Comparison of ENCODE assay signal across 13 cellular contexts in genomic region chr1:21773585-21773984, GRCh38. TPM values are rescaled to one million over a fixed set of nuclear protein-coding genes. Genes with fewer than 3 reads are reported as not detected.
DNase-seq lines count a peak whose midpoint lies in the region; ATAC-seq, FAIRE-seq and TF ChIP-seq lines count a peak whose summit lies in the region.
"Had no signal": no experiment of that assay in that cellular context is flagged by ENCODE, and none has a peak within 500 bp of the region (broad histone marks: within the 10 kb centered on the region; RNA-seq: fewer than 3 reads in every experiment).

No MANE protein-coding gene starts in this region.

- peaks cover 16% of the 10 kb centered on the region for H3K4me1 ChIP-seq in endothelial cell of umbilical vein (ENCODE audit: control insufficient read depth, extremely low read depth, insufficient read depth, low read length)

- POLR2A ChIA-PET in endothelial cell of umbilical vein (lab: Charles Lee): no interaction called here

- H3K9me1 ChIP-seq in endothelial cell of umbilical vein (replicated peaks; ENCODE audit: control insufficient read depth, extremely low read depth, insufficient read depth, low read length): no peaks in the 10 kb centered on the region

- H3K27ac ChIP-seq in SU-DHL-6 (ENCODE audit: low read depth, low read length): no peak overlapping the region
- H3K27ac ChIP-seq in endothelial cell of umbilical vein (ENCODE audit: insufficient read depth, low read depth, low read length): no peak overlapping the region

- H3K4me1 Mint-ChIP-seq in CD14-positive monocyte: peaks cover 80% of the 10 kb centered on the region
- H3K4me1 Mint-ChIP-seq: endodermal cell had no signal

- no peak overlapping the region for H2AFZ ChIP-seq in SU-DHL-6 (ENCODE audit: low read depth, low read length, severe bottlenecking)
- no peak overlapping the region for H2AFZ ChIP-seq in endothelial cell of umbilical vein (ENCODE audit: low read depth, low read length)

- H3K27me3 Mint-ChIP-seq in CD14-positive monocyte (ENCODE audit: low read depth in 3 of 3): no peaks in the 10 kb centered on the region

- H3K36me3 ChIP-seq in SU-DHL-6 (ENCODE audit: low read length) (no peaks in the 10 kb centered on the region), endothelial cell of umbilical vein (ENCODE audit: control insufficient read depth in 2 of 2, extremely low read depth in 1 of 2, insufficient read depth in 2 of 2, low read length in 2 of 2) (peaks cover 0 to 2% of the 10 kb centered on the region in 2 experiments)

- peaks cover 8 to 16% of the 10 kb centered on the region in 2 donors for H3K36me3 Mint-ChIP-seq in CD14-positive monocyte

- no peak overlapping the region for H3K9ac ChIP-seq in SU-DHL-6 (ENCODE audit: low read length)
- H3K9ac ChIP-seq in endothelial cell of umbilical vein (replicated peaks; ENCODE audit: extremely low read depth, insufficient read depth, low read length): no peak overlapping the region

- no peaks in the 10 kb centered on the region for H3K9me2 ChIP-seq in SU-DHL-6 (replicated peaks; ENCODE audit: insufficient read depth, low read length)

- no peak overlapping the region for H3K4me3 Mint-ChIP-seq in CD14-positive monocyte
- H3K4me3 Mint-ChIP-seq: endodermal cell had no signal

- dilution Hi-C loops in endothelial cell of umbilical vein (cut with MboI; ENCODE audit: extremely low pct_ligation_motif_present, low sequenced_read_pairs): no loop called here

- H3K4me2 ChIP-seq in SU-DHL-6 (ENCODE audit: low read depth, low read length, poor library complexity, severe bottlenecking) (peak overlapping the region; percentile 15), endothelial cell of umbilical vein (ENCODE audit: insufficient read depth, low read length) (peak overlapping the region; percentile 25)

- H3K27ac Mint-ChIP-seq in CD14-positive monocyte: peak overlapping the region; percentile 78 to 94 (median 93)
- H3K27ac Mint-ChIP-seq: endodermal cell had no signal

- CTCF ChIA-PET in endothelial cell of umbilical vein (lab: Charles Lee): interaction anchor here (0.8 to 1.3 kb wide), 3 partner anchors 8 to 12 kb away, joined by 3 to 9 read pairs (median 6); no protein-coding TSS in a partner anchor

- no TSS peak for BruUV-seq in endothelial cell of umbilical vein (replicated peaks; lab: Mats Ljungman, UMichigan)

- intact Hi-C loops in CD14-positive monocyte (cut with micrococcal nuclease) (no loop called here), endothelial cell of umbilical vein (cut with micrococcal nuclease) (no loop called here), Right ventricle myocardium inferior (cut with DNase I) (no loop called here), cardiac septum (cut with DNase I) (no loop called here)

- TF ChIP-seq CTCF in CD14-positive monocyte (IDR thresholded peaks at IDR 0.05): no peak
- no peak for TF ChIP-seq CTCF in SU-DHL-6 (IDR thresholded peaks at IDR 0.05; ENCODE audit: insufficient read depth, low read length, poor library complexity, severe bottlenecking)
- no peak for TF ChIP-seq CTCF in endothelial cell of umbilical vein (IDR thresholded peaks at IDR 0.05; ENCODE audit: extremely low read depth in 1 of 2, insufficient read depth in 1 of 2, low read depth in 1 of 2, low read length in 2 of 2)

- peaks cover 0 to 2% (median 0%) of the 10 kb centered on the region in 7 donors for H3K9me3 Mint-ChIP-seq in CD14-positive monocyte

- ATAC-seq in GM18861 (IDR thresholded peaks at IDR 0.05; ENCODE audit: unreplicated experiment) (peak; percentile 41), Right ventricle myocardium inferior (no peak), GM21526 (IDR thresholded peaks at IDR 0.05; ENCODE audit: low FRiP score, unreplicated experiment) (no peak), HG03342 (IDR thresholded peaks at IDR 0.05; ENCODE audit: unreplicated experiment) (no peak)
- ATAC-seq: left ventricle myocardium superior had no signal

- H3K9me3 ChIP-seq in SU-DHL-6 (ENCODE audit: insufficient read depth, low read length): no peaks in the 10 kb centered on the region
- no peaks in the 10 kb centered on the region for H3K9me3 ChIP-seq in endothelial cell of umbilical vein (replicated peaks; ENCODE audit: control insufficient read depth, insufficient read depth, low read length)

- H3K27me3 ChIP-seq in SU-DHL-6 (ENCODE audit: low read length) (no peaks in the 10 kb centered on the region), endothelial cell of umbilical vein (ENCODE audit: control insufficient read depth in 2 of 2, insufficient read depth in 2 of 2, low read length in 2 of 2) (no peaks in the 10 kb centered on the region)

- H3K4me3 ChIP-seq in SU-DHL-6 (ENCODE audit: insufficient read depth, low read length, poor library complexity, severe bottlenecking) (no peak overlapping the region), endothelial cell of umbilical vein (replicated peaks in 1 of 3; ENCODE audit: insufficient read depth in 1 of 3, low read depth in 1 of 3, low read length in 3 of 3) (no peak overlapping the region)

- no peaks in the 10 kb centered on the region; the same call in 1 of the 2 replicates for H3F3A ChIP-seq in SU-DHL-6 (ENCODE audit: insufficient read depth)

- H3K79me2 ChIP-seq in SU-DHL-6 (ENCODE audit: insufficient read depth, low read length): peaks cover 98% of the 10 kb centered on the region
- peaks cover 99% of the 10 kb centered on the region for H3K79me2 ChIP-seq in endothelial cell of umbilical vein (ENCODE audit: control insufficient read depth, insufficient read depth, low read length)

- no peak for TF ChIP-seq POLR2A in endothelial cell of umbilical vein (IDR thresholded peaks at IDR 0.05; ENCODE audit: low read depth, low read length)

- H4K20me1 ChIP-seq in SU-DHL-6 (ENCODE audit: low read depth, low read length): peaks cover 14% of the 10 kb centered on the region; the same call in 1 of the 2 replicates
- peaks cover 3% of the 10 kb centered on the region for H4K20me1 ChIP-seq in endothelial cell of umbilical vein (replicated peaks; ENCODE audit: control insufficient read depth, extremely low read depth, insufficient read depth, low read length)

- no peak for DNase-seq in CD14-positive monocyte (ENCODE audit: low spot score)
- peak; percentile 71 for DNase-seq in endothelial cell of umbilical vein (ENCODE audit: low read depth, low spot score)
- DNase-seq in Right ventricle myocardium inferior (ENCODE audit: missing footprints): no peak
- DNase-seq in cardiac septum (ENCODE audit: low spot score): no peak
- DNase-seq: endodermal cell, left ventricle myocardium superior, NCI-H345 had no signal

- FAIRE-seq in endothelial cell of umbilical vein (lab: Jason Lieb, UNC): peak; percentile 69

TF ChIP-seq in endothelial cell of umbilical vein, 7 proteins besides CTCF, POLR2A, EP300 and RAD21:
- TF ChIP-seq MAX (IDR thresholded peaks at IDR 0.05; ENCODE audit: insufficient read depth, insufficient read length) (no peak), JUN (IDR thresholded peaks at IDR 0.05; ENCODE audit: borderline replicate concordance, insufficient read depth, insufficient read length, low read depth) (no peak), POLR2AphosphoS5 (IDR thresholded peaks at IDR 0.05; ENCODE audit: insufficient read depth, low read depth, low read length) (no peak), GATA2 (IDR thresholded peaks at IDR 0.05; ENCODE audit: insufficient read depth, insufficient read length, low read depth, low read length) (no peak), FOS (IDR thresholded peaks at IDR 0.05; ENCODE audit: borderline replicate concordance, insufficient read depth, low read length) (no peak), EZH2 (IDR thresholded peaks at IDR 0.05; ENCODE audit: borderline replicate concordance, low read depth, low read length, severe bottlenecking) (no peak), MYC (IDR thresholded peaks at IDR 0.05; ENCODE audit: low read depth, low read length) (no peak)

RNA-seq across cellular contexts. Expression of gene USP48, which starts 9.4 kb away (rescaled TPM):
- 10 to 100 TPM; 26.5 to 40.2 TPM for polyA plus RNA-seq in CD14-positive monocyte
- 146 and 149 TPM in 2 replicates for total RNA-seq in endothelial cell of umbilical vein
- 18.5 and 27.2 TPM in 2 replicates for polyA plus RNA-seq in endothelial cell of umbilical vein
- 33.6 and 34.2 TPM in 2 replicates for polyA plus RNA-seq in endothelial cell of umbilical vein (2011; cell fraction: cytosol; rRNA removed)
- 135 and 168 TPM in 2 replicates for polyA plus RNA-seq in endothelial cell of umbilical vein (2011; cell fraction: nucleus; rRNA removed)
- 73.6 and 92.2 TPM in 2 replicates for polyA plus RNA-seq in endothelial cell of umbilical vein (2012)
- polyA minus RNA-seq in endothelial cell of umbilical vein: 76.2 and 79.0 TPM in 2 replicates
- 15.6 TPM for polyA minus RNA-seq in endothelial cell of umbilical vein (2011; cell fraction: cytosol; rRNA and poly(A)+ RNA removed)
- polyA minus RNA-seq in endothelial cell of umbilical vein (2011; cell fraction: nucleus; rRNA and poly(A)+ RNA removed): 124 and 167 TPM in 2 replicates
- 42.7 TPM for total RNA-seq in Right ventricle myocardium inferior
- 41.3 TPM for total RNA-seq in cardiac septum

RNA-seq across cellular contexts. Expression of gene LDLRAD2, which starts 38.5 kb away (rescaled TPM):
- not detected for polyA plus RNA-seq in CD14-positive monocyte
- total RNA-seq in endothelial cell of umbilical vein: 0.42 and 0.44 TPM in 2 replicates
- not detected in 2 replicates for polyA plus RNA-seq in endothelial cell of umbilical vein
- polyA plus RNA-seq in endothelial cell of umbilical vein (2011; cell fraction: cytosol; rRNA removed): 0.01 and 0.04 TPM in 2 replicates
- polyA plus RNA-seq in endothelial cell of umbilical vein (2011; cell fraction: nucleus; rRNA removed): 0.05 and 0.17 TPM in 2 replicates
- polyA plus RNA-seq in endothelial cell of umbilical vein (2012): 141 and 334 TPM in 2 replicates
- polyA minus RNA-seq in endothelial cell of umbilical vein: not detected in 2 replicates
- not detected for polyA minus RNA-seq in endothelial cell of umbilical vein (2011; cell fraction: cytosol; rRNA and poly(A)+ RNA removed)
- not detected in 2 replicates for polyA minus RNA-seq in endothelial cell of umbilical vein (2011; cell fraction: nucleus; rRNA and poly(A)+ RNA removed)
- not detected for total RNA-seq in Right ventricle myocardium inferior
- total RNA-seq in cardiac septum: 0.05 TPM
- total RNA-seq: M059J, osteoblast had no signal
